ENCODE assay signal across 18 cellular contexts in genomic region chr7:3242398-3242972, GRCh38. TPM values are rescaled to one million over a fixed set of nuclear protein-coding genes. Genes with fewer than 3 reads are reported as not detected.
A peak's percentile ranks its signal among the peaks of the same experiment; 100 is the strongest.
DNase-seq lines count a peak whose midpoint lies in the region; ATAC-seq and TF ChIP-seq lines count a peak whose summit lies in the region.
"Had no signal": no experiment of that assay in that cellular context is flagged by ENCODE, and none has a peak within 500 bp of the region (broad histone marks: within the 10 kb centered on the region; RNA-seq: fewer than 3 reads in every experiment).

No MANE protein-coding gene starts in this region.

- H3K36me3 ChIP-seq in WERI-Rb-1 (no peaks in the 10 kb centered on the region), suprapubic skin (no peaks in the 10 kb centered on the region)
- H3K36me3 ChIP-seq: BLaER1, HAP-1 had no signal

- no peaks in the 10 kb centered on the region for H3K27me3 Mint-ChIP-seq in activated CD4-positive, alpha-beta T cell treated with anti-CD3 and anti-CD28 coated beads, Interleukin-2, amount 10 ng/mL, durations not matched to agents 7 days and 5 days
- peaks cover 3% of the 10 kb centered on the region for H3K27me3 Mint-ChIP-seq in activated CD4-positive, alpha-beta T cell treated with anti-CD3 and anti-CD28 coated beads, Interleukin-2, amount 10 ng/mL, durations not matched to agents 24 days and 14 days
- peaks cover 10% of the 10 kb centered on the region for H3K27me3 Mint-ChIP-seq in glutamatergic neuron (ENCODE audit: unreplicated experiment)

- no peak overlapping the region for H3K4me3 Mint-ChIP-seq in activated CD4-positive, alpha-beta T cell treated with anti-CD3 and anti-CD28 coated beads, Interleukin-2, amount 10 ng/mL, durations not matched to agents 7 days and 5 days
- no peak overlapping the region for H3K4me3 Mint-ChIP-seq in activated CD4-positive, alpha-beta T cell treated with anti-CD3 and anti-CD28 coated beads, Interleukin-2, amount 10 ng/mL, durations not matched to agents 24 days and 14 days
- H3K4me3 Mint-ChIP-seq in glutamatergic neuron (ENCODE audit: unreplicated experiment), result no peak overlapping the region
- H3K4me3 Mint-ChIP-seq: CD14-positive monocyte; CD4-positive, alpha-beta memory T cell had no signal

- H3K27ac Mint-ChIP-seq in activated CD4-positive, alpha-beta T cell treated with anti-CD3 and anti-CD28 coated beads, Interleukin-2, amount 10 ng/mL, durations not matched to agents 7 days and 5 days, result peak overlapping the region; percentile 38
- H3K27ac Mint-ChIP-seq in activated CD4-positive, alpha-beta T cell treated with anti-CD3 and anti-CD28 coated beads, Interleukin-2, amount 10 ng/mL, durations not matched to agents 24 days and 14 days, result no peak overlapping the region
- peak overlapping the region; percentile 67 for H3K27ac Mint-ChIP-seq in glutamatergic neuron (ENCODE audit: unreplicated experiment)
- H3K27ac Mint-ChIP-seq: CD14-positive monocyte had no signal

- peaks cover 7% of the 10 kb centered on the region for H3K9me3 Mint-ChIP-seq in activated CD4-positive, alpha-beta T cell treated with anti-CD3 and anti-CD28 coated beads, Interleukin-2, amount 10 ng/mL, durations not matched to agents 7 days and 5 days
- peaks cover 17% of the 10 kb centered on the region for H3K9me3 Mint-ChIP-seq in activated CD4-positive, alpha-beta T cell treated with anti-CD3 and anti-CD28 coated beads, Interleukin-2, amount 10 ng/mL, durations not matched to agents 24 days and 14 days
- H3K9me3 Mint-ChIP-seq in glutamatergic neuron (ENCODE audit: unreplicated experiment), result peaks cover 15% of the 10 kb centered on the region

- no peaks in the 10 kb centered on the region for H3K4me1 Mint-ChIP-seq in activated CD4-positive, alpha-beta T cell treated with anti-CD3 and anti-CD28 coated beads, Interleukin-2, amount 10 ng/mL, durations not matched to agents 7 days and 5 days
- peaks cover 1% of the 10 kb centered on the region for H3K4me1 Mint-ChIP-seq in activated CD4-positive, alpha-beta T cell treated with anti-CD3 and anti-CD28 coated beads, Interleukin-2, amount 10 ng/mL, durations not matched to agents 24 days and 14 days
- peaks cover 49% of the 10 kb centered on the region for H3K4me1 Mint-ChIP-seq in glutamatergic neuron (ENCODE audit: low read depth, unreplicated experiment)
- H3K4me1 Mint-ChIP-seq: CD14-positive monocyte; CD4-positive, alpha-beta memory T cell had no signal

- H3K27ac ChIP-seq in WERI-Rb-1 (peak overlapping the region; percentile 91), suprapubic skin (peak overlapping the region; percentile 40)
- H3K27ac ChIP-seq: 22Rv1, A549, BLaER1 had no signal

- intact Hi-C loops in activated CD4-positive, alpha-beta T cell treated with anti-CD3 and anti-CD28 coated beads, Interleukin-2, amount 10 ng/mL, durations not matched to agents 24 days and 14 days (cut with micrococcal nuclease), result no loop called here

- no peaks in the 10 kb centered on the region for H3K9me3 ChIP-seq in WERI-Rb-1 (ENCODE audit: severe bottlenecking)
- peaks cover 4% of the 10 kb centered on the region for H3K9me3 ChIP-seq in suprapubic skin
- H3K9me3 ChIP-seq: HAP-1 had no signal

- H3K36me3 Mint-ChIP-seq in activated CD4-positive, alpha-beta T cell treated with anti-CD3 and anti-CD28 coated beads, Interleukin-2, amount 10 ng/mL, durations not matched to agents 7 days and 5 days (ENCODE audit: low read depth), result no peaks in the 10 kb centered on the region
- no peaks in the 10 kb centered on the region for H3K36me3 Mint-ChIP-seq in activated CD4-positive, alpha-beta T cell treated with anti-CD3 and anti-CD28 coated beads, Interleukin-2, amount 10 ng/mL, durations not matched to agents 24 days and 14 days (ENCODE audit: low read depth)
- H3K36me3 Mint-ChIP-seq in glutamatergic neuron (ENCODE audit: unreplicated experiment), result peaks cover 17% of the 10 kb centered on the region
- H3K36me3 Mint-ChIP-seq: CD14-positive monocyte had no signal

- CTCF ChIA-PET in activated CD4-positive, alpha-beta T cell treated with anti-CD3 and anti-CD28 coated beads, Interleukin-2, amount 10 ng/mL, durations not matched to agents 7 days and 5 days (lab: Charles Lee), result no interaction called here

- WGBS in suprapubic skin, result 84% methylated on average over 2 of the region's 2 CpGs

- no peaks in the 10 kb centered on the region for H3K4me1 ChIP-seq in suprapubic skin
- H3K4me1 ChIP-seq: HAP-1 had no signal

- POLR2A ChIA-PET in activated CD4-positive, alpha-beta T cell treated with anti-CD3 and anti-CD28 coated beads, Interleukin-2, amount 10 ng/mL, durations not matched to agents 7 days and 5 days (lab: Charles Lee), result no interaction called here

- no peak for ATAC-seq in GM19035 (IDR thresholded peaks at IDR 0.05; ENCODE audit: unreplicated experiment)
- ATAC-seq: A549 had no signal

- H3K27me3 ChIP-seq in WERI-Rb-1 (ENCODE audit: insufficient read depth, low read depth, severe bottlenecking), result no peaks in the 10 kb centered on the region
- H3K27me3 ChIP-seq in suprapubic skin, result no peaks in the 10 kb centered on the region
- H3K27me3 ChIP-seq: BLaER1 had no signal

- TF ChIP-seq CTCF in WERI-Rb-1 (IDR thresholded peaks at IDR 0.05; ENCODE audit: low read depth, low read length) (no peak), glutamatergic neuron (IDR thresholded peaks at IDR 0.05; ENCODE audit: partially characterized antibody, unreplicated experiment) (no peak), suprapubic skin (IDR thresholded peaks at IDR 0.05) (no peak)

- H3K4me3 ChIP-seq in WERI-Rb-1 (ENCODE audit: low read depth, low read length) (no peak overlapping the region), suprapubic skin (no peak overlapping the region)
- H3K4me3 ChIP-seq: A549, BLaER1, HAP-1 had no signal

- TF ChIP-seq EP300 in suprapubic skin (IDR thresholded peaks at IDR 0.05), result no peak

- DNase-seq in activated CD4-positive, alpha-beta T cell treated with anti-CD3 and anti-CD28 coated beads, Interleukin-2, amount 10 ng/mL, durations not matched to agents 7 days and 5 days, result no peak
- DNase-seq in activated CD4-positive, alpha-beta T cell treated with anti-CD3 and anti-CD28 coated beads, Interleukin-2, amount 10 ng/mL, durations not matched to agents 24 days and 14 days, result no peak
- DNase-seq in WERI-Rb-1, result no peak
- no peak for DNase-seq in glutamatergic neuron
- DNase-seq in suprapubic skin (ENCODE audit: low spot score in 2 of 2), result no peak
- no peak for DNase-seq in hippocampal formation (lab: John Stamatoyannopoulos, UW)
- DNase-seq in DMS79 treated with DMSO at 0.1 percent for 48 hours (lab: John Stamatoyannopoulos, UW), result no peak
- DNase-seq: AML-193; CD4-positive, alpha-beta memory T cell; DMS79; GF-D8; IMR-90 had no signal

- no peak for TF ChIP-seq POLR2A in suprapubic skin (IDR thresholded peaks at IDR 0.05)

RNA-seq across cellular contexts. Expression of gene SDK1, which starts 58.6 kb away (rescaled TPM):
- total RNA-seq in activated CD4-positive, alpha-beta T cell treated with anti-CD3 and anti-CD28 coated beads, Interleukin-2, amount 10 ng/mL, durations not matched to agents 7 days and 5 days, result under 1 TPM; 0.10 to 0.17 TPM
- total RNA-seq in activated CD4-positive, alpha-beta T cell treated with anti-CD3 and anti-CD28 coated beads, Interleukin-2, amount 10 ng/mL, durations not matched to agents 24 days and 14 days, result 0.14 and 0.16 TPM in 2 replicates
- 225 TPM for total RNA-seq in glutamatergic neuron (ENCODE audit: unreplicated experiment)
- 10 to 100 TPM in 1 of 4 donors, 1 to 10 TPM in 3; 2.5 to 12.9 (median 6.1) TPM for total RNA-seq in suprapubic skin

Comparison
In these comparisons a context has a peak if more than half of its experiments do, and no peak if none do; other contexts are left out.
1. RNA of gene SDK1, which starts 58.6 kb away (total RNA-seq): 225 TPM in glutamatergic neuron (single experiment); 2.5 to 12.9 TPM in suprapubic skin, 0.10 to 0.17 TPM in activated CD4-positive, alpha-beta T cell treated with anti-CD3 and anti-CD28 coated beads, Interleukin-2, amount 10 ng/mL, durations not matched to agents 7 days and 5 days and 0.14 to 0.16 TPM in activated CD4-positive, alpha-beta T cell treated with anti-CD3 and anti-CD28 coated beads, Interleukin-2, amount 10 ng/mL, durations not matched to agents 24 days and 14 days; every median in the first group is over 10 times any median in the second.